ENCODE assay signal across 21 cellular contexts in genomic region chr6:163289445-163289844, GRCh38.
"Had no signal": no experiment of that assay in that cellular context is flagged by ENCODE, and none has a peak within 500 bp of the region (broad histone marks: within the 10 kb centered on the region; RNA-seq: fewer than 3 reads in every experiment).

No MANE protein-coding gene starts in this region.

- H3K9me3 Mint-ChIP-seq: effector memory CD8-positive, alpha-beta T cell; memory B cell; natural killer cell; stimulated activated effector memory CD8-positive, alpha-beta T cell treated with anti-CD3 and anti-CD28 coated beads, Interleukin-12 subunit alpha, Interleukin-12 subunit beta, amount 100 ng/mL, for 72 hours had no signal

- DNase-seq: caudate nucleus; cerebellar nuclear complex; cortex of kidney; effector memory CD8-positive, alpha-beta T cell; erythroblast; esophagus squamous epithelium; foreskin melanocyte; left colon; natural killer cell; stimulated activated CD4-positive, alpha-beta T cell treated with anti-CD3 and anti-CD28 coated beads, Interleukin-2, amount 100 ng/mL, for 24 hours; stimulated activated CD4-positive, alpha-beta T cell treated with anti-CD3 and anti-CD28 coated beads, Interleukin-4, amount 100 ng/mL, for 24 hours; stimulated activated naive CD4-positive, alpha-beta T cell treated with Interleukin-2 at 50 U/mL for 16 hours; stomach; thyroid gland had no signal

- H3K27me3 Mint-ChIP-seq: type B pancreatic cell had no signal

- H3K36me3 ChIP-seq: esophagus squamous epithelium, prostate gland, stomach, thyroid gland had no signal

- H3K4me3 ChIP-seq: esophagus squamous epithelium, lung, prostate gland, stomach, thyroid gland had no signal

- H3K9me3 ChIP-seq: esophagus squamous epithelium, prostate gland, stomach, thyroid gland had no signal

- H3K4me3 Mint-ChIP-seq: effector memory CD8-positive, alpha-beta T cell; memory B cell; natural killer cell; neural crest cell; stimulated activated effector memory CD8-positive, alpha-beta T cell treated with anti-CD3 and anti-CD28 coated beads, Interleukin-12 subunit alpha, Interleukin-12 subunit beta, amount 100 ng/mL, for 72 hours; type B pancreatic cell had no signal

- H3K27me3 ChIP-seq: esophagus squamous epithelium, stomach, thyroid gland had no signal

- H3K27ac ChIP-seq: esophagus squamous epithelium, prostate gland, stomach, thyroid gland had no signal

- H3K4me1 Mint-ChIP-seq: memory B cell; natural killer cell; stimulated activated effector memory CD8-positive, alpha-beta T cell treated with anti-CD3 and anti-CD28 coated beads, Interleukin-12 subunit alpha, Interleukin-12 subunit beta, amount 100 ng/mL, for 72 hours had no signal

- H3K36me3 Mint-ChIP-seq: memory B cell; natural killer cell; stimulated activated effector memory CD8-positive, alpha-beta T cell treated with anti-CD3 and anti-CD28 coated beads, Interleukin-12 subunit alpha, Interleukin-12 subunit beta, amount 100 ng/mL, for 72 hours; type B pancreatic cell had no signal

- H3K4me1 ChIP-seq: esophagus squamous epithelium, prostate gland, stomach, thyroid gland had no signal

- H3K27ac Mint-ChIP-seq: effector memory CD8-positive, alpha-beta T cell; memory B cell; natural killer cell; stimulated activated effector memory CD8-positive, alpha-beta T cell treated with anti-CD3 and anti-CD28 coated beads, Interleukin-12 subunit alpha, Interleukin-12 subunit beta, amount 100 ng/mL, for 72 hours; type B pancreatic cell had no signal

- ATAC-seq: effector memory CD8-positive, alpha-beta T cell; left colon; natural killer cell; sciatic nerve; stimulated activated effector memory CD8-positive, alpha-beta T cell treated with anti-CD3 and anti-CD28 coated beads, Interleukin-12 subunit alpha, Interleukin-12 subunit beta, amount 100 ng/mL, for 72 hours had no signal
